In the genomic region with DNA sequence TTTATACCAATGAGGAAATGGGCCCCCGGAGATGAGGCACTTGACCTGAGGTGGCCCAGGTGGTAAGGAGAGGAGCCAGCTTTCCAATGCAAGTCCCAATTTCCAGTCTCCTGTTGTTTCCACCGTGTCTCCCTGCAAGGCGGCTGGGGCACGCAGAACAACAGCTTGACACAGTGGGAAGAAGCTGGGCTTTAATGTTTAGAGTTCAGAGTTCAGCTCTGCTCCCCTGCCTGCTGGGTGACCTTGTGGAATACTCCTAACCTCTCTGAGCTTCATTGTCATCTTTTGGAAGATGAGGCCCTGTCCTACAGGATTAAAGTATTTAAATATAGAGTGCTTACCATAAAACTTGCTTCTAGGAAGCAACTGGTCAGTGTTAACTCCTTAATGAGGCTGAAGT, we compare ENCODE assay signal across 10 cellular contexts.
A peak's percentile ranks its signal among the peaks of the same experiment; 100 is the strongest.
DNase-seq lines count a peak whose midpoint lies in the region; ATAC-seq and TF ChIP-seq lines count a peak whose summit lies in the region.
"Had no signal": no experiment of that assay in that cellular context is flagged by ENCODE, and none has a peak within 500 bp of the region (broad histone marks: within the 10 kb centered on the region; RNA-seq: fewer than 3 reads in every experiment).

No MANE protein-coding gene starts in this region.

- no peaks in the 10 kb centered on the region for H3K27me3 ChIP-seq in breast epithelium
- H3K27me3 ChIP-seq in mucosa of rectum (ENCODE audit: control insufficient read depth in 2 of 2, insufficient read depth in 2 of 2, low read length in 2 of 2) = no peaks in the 10 kb centered on the region
- H3K27me3 ChIP-seq in upper lobe of left lung = no peaks in the 10 kb centered on the region
- H3K27me3 ChIP-seq in effector memory CD4-positive, alpha-beta T cell (replicated peaks; ENCODE audit: control insufficient read depth, insufficient read depth, low read length, poor library complexity, severe bottlenecking) = no peaks in the 10 kb centered on the region

- H3K27ac ChIP-seq in breast epithelium (peak overlapping the region; percentile 42 to 92), mucosa of rectum (ENCODE audit: low read depth in 2 of 2, low read length in 2 of 2) (peak overlapping the region; percentile 78 to 86), upper lobe of left lung (peak overlapping the region in 3 of 4 donors; percentile 70 to 82 (median 77))
- H3K27ac ChIP-seq in effector memory CD4-positive, alpha-beta T cell (ENCODE audit: insufficient read depth, low read length, poor library complexity, severe bottlenecking) = no peak overlapping the region

- H3K4me3 Mint-ChIP-seq in MCF 10A (ENCODE audit: unreplicated experiment) = no peak overlapping the region
- peak overlapping the region; percentile 80 for H3K4me3 Mint-ChIP-seq in activated T-helper 17 cell treated with anti-CD3 and anti-CD28 coated beads, Interleukin-2, amount 50 U/mL, for 72 hours

- H3K4me3 ChIP-seq in breast epithelium (no peak overlapping the region), mucosa of rectum (ENCODE audit: low read length in 2 of 2) (no peak overlapping the region), upper lobe of left lung (no peak overlapping the region)
- no peak overlapping the region for H3K4me3 ChIP-seq in effector memory CD4-positive, alpha-beta T cell (ENCODE audit: insufficient read depth, low read depth, low read length, poor library complexity, severe bottlenecking)
- H3K4me3 ChIP-seq: HAP-1 had no signal

- TF ChIP-seq EP300 in upper lobe of left lung (IDR thresholded peaks at IDR 0.05) = no peak

- CTCF ChIA-PET in MCF 10A (lab: Yijun Ruan, JAX) = interaction anchor here (1.0 to 2.0 kb wide), 3 partner anchors 9 to 95 kb away, joined by 3 to 6 read pairs (median 4); no protein-coding TSS in a partner anchor

- TF ChIP-seq CTCF in breast epithelium (IDR thresholded peaks at IDR 0.05) (no peak), MCF 10A (IDR thresholded peaks at IDR 0.05; ENCODE audit: unreplicated experiment) (no peak), upper lobe of left lung (IDR thresholded peaks at IDR 0.05) (no peak)

- BruUV-seq in MCF 10A (replicated peaks; lab: Mats Ljungman, UMichigan) = no TSS peak

- intact Hi-C loops in breast epithelium (cut with DNase I; ENCODE audit: low total_unique reads) = no loop called here
- intact Hi-C loops in MCF 10A (cut with micrococcal nuclease) = loop anchor here (2.0 kb wide), 1 partner anchor 17 kb away; no protein-coding TSS in a partner anchor

- POLR2A ChIA-PET in MCF 10A (lab: Yijun Ruan, JAX) = interaction anchor here (1.0 to 4.5 kb wide), 5 partner anchors 8 to 39 kb away, joined by 4 to 39 read pairs (median 12); no protein-coding TSS in a partner anchor

- 83 to 90% methylated on average over 4 of the region's 4 CpGs for WGBS in upper lobe of left lung, 2 donors

- ATAC-seq in activated T-helper 17 cell treated with anti-CD3 and anti-CD28 coated beads, Interleukin-2, amount 50 U/mL, for 72 hours (replicated peaks) = no peak
- ATAC-seq in upper lobe of left lung (ENCODE audit: low FRiP score in 2 of 2) = no peak

- no peaks in the 10 kb centered on the region for H3K9me3 ChIP-seq in breast epithelium
- no peaks in the 10 kb centered on the region for H3K9me3 ChIP-seq in mucosa of rectum (ENCODE audit: control insufficient read depth in 2 of 2, low read length in 2 of 2)
- H3K9me3 ChIP-seq in upper lobe of left lung = no peaks in the 10 kb centered on the region
- no peaks in the 10 kb centered on the region for H3K9me3 ChIP-seq in effector memory CD4-positive, alpha-beta T cell (ENCODE audit: control insufficient read depth, low read length)
- H3K9me3 ChIP-seq: HAP-1 had no signal

- no peaks in the 10 kb centered on the region for H3K9me3 Mint-ChIP-seq in MCF 10A (ENCODE audit: unreplicated experiment)
- no peaks in the 10 kb centered on the region for H3K9me3 Mint-ChIP-seq in activated T-helper 17 cell treated with anti-CD3 and anti-CD28 coated beads, Interleukin-2, amount 50 U/mL, for 72 hours

- DNase-seq in breast epithelium (ENCODE audit: low spot score in 2 of 2) (no peak), MCF 10A (ENCODE audit: unreplicated experiment) (no peak), upper lobe of left lung (peak in 1 of 2 donors; percentile 17), DMS53 (lab: John Stamatoyannopoulos, UW) (no peak), AG08396 (ENCODE audit: low spot score) (no peak)
- no peak for DNase-seq in effector memory CD4-positive, alpha-beta T cell
- DNase-seq: activated CD8-positive, alpha-beta memory T cell treated with anti-CD3 and anti-CD28 coated beads for 24 hours had no signal

- H3K27me3 Mint-ChIP-seq in MCF 10A (ENCODE audit: insufficient read depth, unreplicated experiment) = no peaks in the 10 kb centered on the region
- H3K27me3 Mint-ChIP-seq in activated T-helper 17 cell treated with anti-CD3 and anti-CD28 coated beads, Interleukin-2, amount 50 U/mL, for 72 hours = no peaks in the 10 kb centered on the region

- peaks cover 72% of the 10 kb centered on the region for H3K4me1 Mint-ChIP-seq in MCF 10A (ENCODE audit: insufficient read depth, unreplicated experiment)
- H3K4me1 Mint-ChIP-seq in activated T-helper 17 cell treated with anti-CD3 and anti-CD28 coated beads, Interleukin-2, amount 50 U/mL, for 72 hours = peaks cover 87% of the 10 kb centered on the region

- H3K27ac Mint-ChIP-seq in MCF 10A (ENCODE audit: low read depth, unreplicated experiment) = no peak overlapping the region
- H3K27ac Mint-ChIP-seq in activated T-helper 17 cell treated with anti-CD3 and anti-CD28 coated beads, Interleukin-2, amount 50 U/mL, for 72 hours = peak overlapping the region; percentile 82

- H3K9ac ChIP-seq in mucosa of rectum (ENCODE audit: low read depth in 1 of 2, low read length in 2 of 2) = peak overlapping the region in 1 of 2 donors; percentile 26

- H3K36me3 ChIP-seq in breast epithelium (no peaks in the 10 kb centered on the region), mucosa of rectum (ENCODE audit: control insufficient read depth in 2 of 2, insufficient read depth in 2 of 2, low read length in 2 of 2) (peaks cover 0 to 2% of the 10 kb centered on the region in 2 donors), upper lobe of left lung (no peaks in the 10 kb centered on the region)
- H3K36me3 ChIP-seq in effector memory CD4-positive, alpha-beta T cell (ENCODE audit: control insufficient read depth, insufficient read depth, low read length) = no peaks in the 10 kb centered on the region
- H3K36me3 ChIP-seq: HAP-1 had no signal

- H3K36me3 Mint-ChIP-seq in MCF 10A (ENCODE audit: insufficient read depth, unreplicated experiment) = peaks cover 4% of the 10 kb centered on the region
- peaks cover 12% of the 10 kb centered on the region for H3K36me3 Mint-ChIP-seq in activated T-helper 17 cell treated with anti-CD3 and anti-CD28 coated beads, Interleukin-2, amount 50 U/mL, for 72 hours (ENCODE audit: low read depth)

- no peak for TF ChIP-seq POLR2A in breast epithelium (IDR thresholded peaks at IDR 0.05)
- no peak for TF ChIP-seq POLR2A in upper lobe of left lung (IDR thresholded peaks at IDR 0.05)

- H3K4me1 ChIP-seq in breast epithelium (peaks cover 28 to 31% of the 10 kb centered on the region in 2 donors), mucosa of rectum (ENCODE audit: control insufficient read depth in 2 of 2, insufficient read depth in 2 of 2, low read length in 2 of 2) (peaks cover 47 to 56% of the 10 kb centered on the region in 2 donors), upper lobe of left lung (peaks cover 64 to 79% (median 67%) of the 10 kb centered on the region in 4 donors)
- peaks cover 61% of the 10 kb centered on the region for H3K4me1 ChIP-seq in effector memory CD4-positive, alpha-beta T cell (ENCODE audit: control insufficient read depth, insufficient read depth, low read length, poor library complexity, severe bottlenecking)
